Comparison of ENCODE assay signal across 8 cellular contexts in the genomic region with DNA sequence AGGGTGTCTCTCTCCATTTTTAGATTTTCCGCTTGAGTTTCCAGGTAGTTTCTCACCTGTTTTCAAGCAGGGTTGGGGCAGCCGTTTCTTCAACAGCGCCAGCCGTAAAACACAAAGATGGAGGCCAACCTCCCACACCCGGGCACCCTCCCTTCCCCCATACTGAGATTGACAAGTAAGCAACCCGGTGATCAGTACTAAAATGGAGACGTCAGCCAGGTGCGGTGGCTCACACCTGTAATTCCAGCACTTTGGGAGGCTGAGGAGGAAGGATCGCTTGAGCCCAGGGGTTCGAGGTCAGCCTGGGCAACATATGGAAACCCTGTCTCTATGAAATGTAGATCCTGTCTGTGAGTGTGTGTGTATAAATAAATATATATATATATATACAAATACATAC. TPM values are rescaled to one million over a fixed set of nuclear protein-coding genes. Genes with fewer than 3 reads are reported as not detected.
DNase-seq lines count a peak whose midpoint lies in the region; ATAC-seq and TF ChIP-seq lines count a peak whose summit lies in the region.

No MANE protein-coding gene starts in this region.

- intact Hi-C loops in left lung (cut with DNase I), result no loop called here

- H3K36me3 Mint-ChIP-seq in activated T-cell treated with anti-CD3 and anti-CD28 coated beads, Interleukin-2, amount 50 U/mL, for 4 hours (ENCODE audit: insufficient read depth), result peaks cover 3% of the 10 kb centered on the region

- no peak for TF ChIP-seq EP300 in suprapubic skin (IDR thresholded peaks at IDR 0.05)

- H3K27ac ChIP-seq in VCaP, result peak overlapping the region; percentile 81
- no peak overlapping the region for H3K27ac ChIP-seq in left lung
- H3K27ac ChIP-seq in suprapubic skin, result no peak overlapping the region

- peak overlapping the region; percentile 85 for H3K4me3 Mint-ChIP-seq in activated T-cell treated with anti-CD3 and anti-CD28 coated beads, Interleukin-2, amount 50 U/mL, for 4 hours

- H3K4me1 ChIP-seq in left lung (peaks cover 4 to 57% of the 10 kb centered on the region in 2 donors), suprapubic skin (peaks cover 19% of the 10 kb centered on the region)

- H3K4me1 Mint-ChIP-seq in activated T-cell treated with anti-CD3 and anti-CD28 coated beads, Interleukin-2, amount 50 U/mL, for 4 hours (ENCODE audit: low read depth), result peaks cover 57% of the 10 kb centered on the region

- no peaks in the 10 kb centered on the region for H3K27me3 Mint-ChIP-seq in activated T-cell treated with anti-CD3 and anti-CD28 coated beads, Interleukin-2, amount 50 U/mL, for 4 hours (ENCODE audit: low read depth)

- 75% methylated on average over 10 of the region's 10 CpGs for WGBS in suprapubic skin

- ATAC-seq in activated T-cell treated with anti-CD3 and anti-CD28 coated beads, Interleukin-2, amount 50 U/mL, for 4 hours, result no peak
- ATAC-seq in left lung (no peak), GM21737 (IDR thresholded peaks at IDR 0.05; ENCODE audit: unreplicated experiment) (no peak)

- H3K36me3 ChIP-seq in left lung (peaks cover 0 to 9% of the 10 kb centered on the region in 2 donors), suprapubic skin (peaks cover 5% of the 10 kb centered on the region)

- H3K4me3 ChIP-seq in left lung, result peak overlapping the region; percentile 92 to 99
- peak overlapping the region; percentile 96 for H3K4me3 ChIP-seq in suprapubic skin

- no peaks in the 10 kb centered on the region for H3K9me3 Mint-ChIP-seq in activated T-cell treated with anti-CD3 and anti-CD28 coated beads, Interleukin-2, amount 50 U/mL, for 4 hours

- TF ChIP-seq POLR2A in suprapubic skin (IDR thresholded peaks at IDR 0.05), result no peak

- H3K27me3 ChIP-seq in left lung (no peaks in the 10 kb centered on the region), suprapubic skin (no peaks in the 10 kb centered on the region)

- no peak for DNase-seq in activated T-cell treated with anti-CD3 and anti-CD28 coated beads, Interleukin-2, amount 50 U/mL, for 4 hours
- no peak for DNase-seq in activated T-cell treated with anti-CD3 and anti-CD28 coated beads, Interleukin-2, amount 50 U/mL, for 1 hour
- DNase-seq in left lung (no peak), suprapubic skin (ENCODE audit: low spot score in 2 of 2) (no peak), NCI-H226 (no peak), NCI-H1092 (lab: John Stamatoyannopoulos, UW) (no peak)

- no peaks in the 10 kb centered on the region for H3K9me3 ChIP-seq in left lung
- no peaks in the 10 kb centered on the region for H3K9me3 ChIP-seq in suprapubic skin

- TF ChIP-seq CTCF in VCaP (conservative IDR thresholded peaks at IDR 0.05), result no peak
- no peak for TF ChIP-seq CTCF in left lung (IDR thresholded peaks at IDR 0.05)
- no peak for TF ChIP-seq CTCF in suprapubic skin (IDR thresholded peaks at IDR 0.05)

RNA-seq across cellular contexts. Expression of a gene that starts 0.9 kb away (rescaled TPM):
- 1 to 10 TPM; 6.3 to 9.3 (median 6.6) TPM for total RNA-seq in activated T-cell treated with anti-CD3 and anti-CD28 coated beads, Interleukin-2, amount 50 U/mL, for 4 hours
- total RNA-seq in left lung, result 1 to 10 TPM; 5.8 to 7.6 TPM
- 1 to 10 TPM; 2.5 to 8.6 (median 5.3) TPM for total RNA-seq in suprapubic skin

RNA-seq across cellular contexts. Expression of a gene that starts 54.2 kb away (rescaled TPM):
- total RNA-seq in activated T-cell treated with anti-CD3 and anti-CD28 coated beads, Interleukin-2, amount 50 U/mL, for 4 hours, result 10 to 100 TPM; 31.1 to 38.8 (median 36.0) TPM
- 10 to 100 TPM; 25.5 to 25.7 TPM for total RNA-seq in left lung
- 10 to 100 TPM; 16.0 to 39.9 (median 27.2) TPM for total RNA-seq in suprapubic skin

RNA-seq across cellular contexts. Expression of a gene that starts 58.1 kb away (rescaled TPM):
- total RNA-seq in activated T-cell treated with anti-CD3 and anti-CD28 coated beads, Interleukin-2, amount 50 U/mL, for 4 hours, result 10 to 100 TPM in 1 of 3 donors, 1 to 10 TPM in 2; 9.1 to 12.0 (median 9.3) TPM
- total RNA-seq in left lung (1 to 10 TPM; 4.6 to 6.6 TPM), suprapubic skin (1 to 10 TPM; 2.2 to 6.7 (median 3.5) TPM)
